ENCODE assay signal across 16 cellular contexts in the genomic region with DNA sequence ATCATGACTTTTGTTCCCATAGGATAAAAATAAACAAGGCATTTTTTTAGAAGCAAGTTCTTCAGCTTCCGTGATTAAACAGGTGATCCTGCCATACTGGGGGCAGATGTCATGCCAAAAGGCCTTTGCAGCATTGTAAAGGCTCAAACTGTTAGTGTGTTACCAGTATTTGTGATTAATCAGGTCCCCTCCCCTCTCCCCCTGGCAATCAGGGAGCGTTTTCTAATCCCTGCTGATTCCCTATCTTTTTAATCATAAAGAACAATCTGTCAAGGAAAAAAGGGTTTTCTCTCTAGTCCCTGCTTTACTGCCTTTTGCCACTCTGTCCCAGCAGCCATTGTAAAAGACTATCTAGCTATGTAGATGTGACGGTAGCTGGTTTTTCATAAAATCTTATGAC.
A peak's percentile ranks its signal among the peaks of the same experiment; 100 is the strongest.
DNase-seq lines count a peak whose midpoint lies in the region; ATAC-seq and TF ChIP-seq lines count a peak whose summit lies in the region.
"Had no signal": no experiment of that assay in that cellular context is flagged by ENCODE, and none has a peak within 500 bp of the region (broad histone marks: within the 10 kb centered on the region; RNA-seq: fewer than 3 reads in every experiment).

No MANE protein-coding gene starts in this region.

- 48 to 52% methylated on average over 2 to 3 of the region's 3 CpGs for WGBS in transverse colon (ENCODE audit: low coverage in 1 of 2), 2 donors

- POLR2A ChIA-PET in activated CD4-positive, alpha-beta memory T cell treated with anti-CD3 and anti-CD28 coated beads for 36 hours (lab: Charles Lee), result no interaction called here

- TF ChIP-seq POLR2A in transverse colon (IDR thresholded peaks at IDR 0.05), result no peak

- no peaks in the 10 kb centered on the region for H3K36me3 ChIP-seq in mucosa of rectum (ENCODE audit: control insufficient read depth in 2 of 2, insufficient read depth in 2 of 2, low read length in 2 of 2)
- no peaks in the 10 kb centered on the region for H3K36me3 ChIP-seq in transverse colon

- no peaks in the 10 kb centered on the region for H3K36me3 Mint-ChIP-seq in activated CD4-positive, alpha-beta memory T cell treated with anti-CD3 and anti-CD28 coated beads for 36 hours

- no peak for TF ChIP-seq EP300 in transverse colon (IDR thresholded peaks at IDR 0.05; ENCODE audit: low read depth)

- peaks cover 24 to 44% of the 10 kb centered on the region in 2 donors for H3K4me1 ChIP-seq in mucosa of rectum (ENCODE audit: control insufficient read depth in 2 of 2, insufficient read depth in 2 of 2, low read length in 2 of 2)
- H3K4me1 ChIP-seq in transverse colon, result peaks cover 0 to 53% (median 27%) of the 10 kb centered on the region in 4 donors

- DNase-seq in DMS 273 (lab: John Stamatoyannopoulos, UW; ENCODE audit: unreplicated experiment) (peak; percentile 0), DMS 273 treated with DMSO at 0.1 percent for 48 hours (lab: John Stamatoyannopoulos, UW) (no peak), cerebellar cortex (ENCODE audit: low spot score) (peak; percentile 33), transverse colon (no peak), OCI-M2 (lab: John Stamatoyannopoulos, UW; ENCODE audit: unreplicated experiment) (no peak)
- DNase-seq in activated CD4-positive, alpha-beta memory T cell treated with anti-CD3 and anti-CD28 coated beads for 36 hours, result no peak
- DNase-seq: CD4-positive, alpha-beta memory T cell; GOT3; NCI-H1092 treated with DMSO at 0.1 percent for 48 hours; NCI-H1694 treated with DMSO at 0.1 percent for 48 hours; NCI-H69 had no signal

- TF ChIP-seq CTCF in transverse colon (IDR thresholded peaks at IDR 0.05), result no peak

- ATAC-seq in GM18502 (IDR thresholded peaks at IDR 0.05; ENCODE audit: poor library complexity, unreplicated experiment), result no peak

- no peak overlapping the region for H3K4me3 Mint-ChIP-seq in activated CD4-positive, alpha-beta memory T cell treated with anti-CD3 and anti-CD28 coated beads for 36 hours
- H3K4me3 Mint-ChIP-seq: B cell; CD4-positive, alpha-beta memory T cell had no signal

- H3K9ac ChIP-seq in mucosa of rectum (ENCODE audit: low read depth in 1 of 2, low read length in 2 of 2), result no peak overlapping the region
- H3K9ac ChIP-seq: KMS-11 had no signal

- in situ Hi-C loops in transverse colon (cut with MboI; ENCODE audit: low pct_ligation_motif_present in 1 of 4, low pct_unique_long_range_greater_than_20kb in 1 of 4, low sequenced_read_pairs in 3 of 4), result no loop called here

- H3K9me3 ChIP-seq in mucosa of rectum (ENCODE audit: control insufficient read depth in 2 of 2, low read length in 2 of 2) (no peaks in the 10 kb centered on the region), transverse colon (no peaks in the 10 kb centered on the region)

- H3K4me3 ChIP-seq in mucosa of rectum (ENCODE audit: low read length in 2 of 2) (peak overlapping the region in 1 of 2 donors; percentile 22), transverse colon (no peak overlapping the region)

- H3K27ac ChIP-seq in mucosa of rectum (ENCODE audit: low read depth in 2 of 2, low read length in 2 of 2) (peak overlapping the region; percentile 51 to 66), transverse colon (peak overlapping the region; percentile 70 to 77 (median 76))
- H3K27ac ChIP-seq: 22Rv1, KMS-11 had no signal

- H3K9me3 Mint-ChIP-seq in activated CD4-positive, alpha-beta memory T cell treated with anti-CD3 and anti-CD28 coated beads for 36 hours, result peaks cover 3% of the 10 kb centered on the region

- no peaks in the 10 kb centered on the region for H3K27me3 Mint-ChIP-seq in activated CD4-positive, alpha-beta memory T cell treated with anti-CD3 and anti-CD28 coated beads for 36 hours
- H3K27me3 Mint-ChIP-seq: B cell; CD4-positive, alpha-beta memory T cell had no signal

- CTCF ChIA-PET in activated CD4-positive, alpha-beta memory T cell treated with anti-CD3 and anti-CD28 coated beads for 36 hours (lab: Charles Lee), result no interaction called here

- peaks cover 6% of the 10 kb centered on the region for H3K4me1 Mint-ChIP-seq in activated CD4-positive, alpha-beta memory T cell treated with anti-CD3 and anti-CD28 coated beads for 36 hours (ENCODE audit: low read depth)

- H3K27me3 ChIP-seq in mucosa of rectum (ENCODE audit: control insufficient read depth in 2 of 2, insufficient read depth in 2 of 2, low read length in 2 of 2), result no peaks in the 10 kb centered on the region
- H3K27me3 ChIP-seq in transverse colon, result no peaks in the 10 kb centered on the region

- intact Hi-C loops in transverse colon (cut with DNase I; ENCODE audit: low total_unique reads), result no loop called here
- intact Hi-C loops in activated CD4-positive, alpha-beta memory T cell treated with anti-CD3 and anti-CD28 coated beads for 36 hours (cut with micrococcal nuclease), result no loop called here

- H3K27ac Mint-ChIP-seq in activated CD4-positive, alpha-beta memory T cell treated with anti-CD3 and anti-CD28 coated beads for 36 hours, result no peak overlapping the region
- H3K27ac Mint-ChIP-seq: B cell; CD4-positive, alpha-beta memory T cell had no signal

Comparison
In these comparisons a context has a peak if more than half of its experiments do, and no peak if none do; other contexts are left out.
1. DNase-seq: peak in DMS 273 (single experiment) and cerebellar cortex (single experiment); none in DMS 273 treated with DMSO at 0.1 percent for 48 hours (single experiment), transverse colon (single experiment), OCI-M2 (single experiment) and activated CD4-positive, alpha-beta memory T cell treated with anti-CD3 and anti-CD28 coated beads for 36 hours (single experiment).